1 cellular context compared by ENCODE assay signal in genomic region chr10:71975891-71976725, GRCh38.
TF ChIP-seq lines count a peak whose summit lies in the region.

No MANE protein-coding gene starts in this region.

TF ChIP-seq in GM23338, 12 proteins besides CTCF, POLR2A, EP300 and RAD21:
- no peak for TF ChIP-seq ZNF114 (CRISPR knock-in tag; IDR thresholded peaks at IDR 0.05)
- no peak for TF ChIP-seq CREB1 (CRISPR knock-in tag; IDR thresholded peaks at IDR 0.05; ENCODE audit: low read depth)
- TF ChIP-seq ZNF462 (CRISPR knock-in tag; IDR thresholded peaks at IDR 0.05) = no peak
- no peak for TF ChIP-seq EZH2phosphoT487 (IDR thresholded peaks at IDR 0.05; ENCODE audit: unreplicated experiment)
- TF ChIP-seq POLR2AphosphoS5 (IDR thresholded peaks at IDR 0.05; ENCODE audit: low read depth) = no peak
- no peak for TF ChIP-seq JUNB (IDR thresholded peaks at IDR 0.05; ENCODE audit: unreplicated experiment)
- no peak for TF ChIP-seq STAT1 (IDR thresholded peaks at IDR 0.05; ENCODE audit: unreplicated experiment)
- TF ChIP-seq NANOG (IDR thresholded peaks at IDR 0.05; ENCODE audit: borderline replicate concordance) = no peak
- no peak for TF ChIP-seq EZH2 (IDR thresholded peaks at IDR 0.05; ENCODE audit: low read depth, unreplicated experiment)
- no peak for TF ChIP-seq ZNF331 (CRISPR knock-in tag; IDR thresholded peaks at IDR 0.05; ENCODE audit: low read depth)
- TF ChIP-seq ETS1 (IDR thresholded peaks at IDR 0.05) = no peak
